ENCODE assay signal across 14 cellular contexts in genomic region chr16:12800751-12801308, GRCh38. TPM values are rescaled to one million over a fixed set of nuclear protein-coding genes. Genes with fewer than 3 reads are reported as not detected.
DNase-seq lines count a peak whose midpoint lies in the region; ATAC-seq lines count a peak whose summit lies in the region.
"Had no signal": no experiment of that assay in that cellular context is flagged by ENCODE, and none has a peak within 500 bp of the region (broad histone marks: within the 10 kb centered on the region; RNA-seq: fewer than 3 reads in every experiment).

No MANE protein-coding gene starts in this region.

- peak overlapping the region; percentile 98 for H3K4me3 Mint-ChIP-seq in T-helper 2 cell treated with Interferon-gamma antibody and Interleukin-4, amounts not matched to agents 5 μg/mL and 100 μg/mL, for 36 hours
- H3K4me3 Mint-ChIP-seq in activated T-helper 1 cell treated with anti-CD3 and anti-CD28 coated beads, Interleukin-12 subunit alpha, Interleukin-12 subunit beta, Interleukin-2, Interleukin-4 antibody, amounts not matched to agents 30 ng/mL and 10 ng/mL and 1 ng/mL, durations not matched to agents 14 hours and 24 hours and 36 hours: no peak overlapping the region
- no peak overlapping the region for H3K4me3 Mint-ChIP-seq in stimulated activated naive B cell treated with anti-CD40 and anti-IgM and Interleukin-4, amounts not matched to agents 10 μg/mL and 1 μg/mL and 100 μg/mL, for 72 hours

- no peaks in the 10 kb centered on the region for H3K9me3 ChIP-seq in right cardiac atrium (ENCODE audit: control insufficient read depth, low read length)

- H3K4me1 Mint-ChIP-seq in T-helper 2 cell treated with Interferon-gamma antibody and Interleukin-4, amounts not matched to agents 5 μg/mL and 100 μg/mL, for 36 hours (ENCODE audit: low read depth): peaks cover 28% of the 10 kb centered on the region
- H3K4me1 Mint-ChIP-seq in activated T-helper 1 cell treated with anti-CD3 and anti-CD28 coated beads, Interleukin-12 subunit alpha, Interleukin-12 subunit beta, Interleukin-2, Interleukin-4 antibody, amounts not matched to agents 30 ng/mL and 10 ng/mL and 1 ng/mL, durations not matched to agents 14 hours and 24 hours and 36 hours (ENCODE audit: low read depth): peaks cover 26% of the 10 kb centered on the region
- peaks cover 25 to 51% of the 10 kb centered on the region in 2 donors for H3K4me1 Mint-ChIP-seq in stimulated activated naive B cell treated with anti-CD40 and anti-IgM and Interleukin-4, amounts not matched to agents 10 μg/mL and 1 μg/mL and 100 μg/mL, for 72 hours

- intact Hi-C loops in activated T-helper 1 cell treated with anti-CD3 and anti-CD28 coated beads, Interleukin-12 subunit alpha, Interleukin-12 subunit beta, Interleukin-2, Interleukin-4 antibody, amounts not matched to agents 30 ng/mL and 10 ng/mL and 1 ng/mL, durations not matched to agents 14 hours and 24 hours and 36 hours (cut with micrococcal nuclease): loop anchor here (5.0 kb wide), 2 partner anchors 344 to 1059 kb away; partner anchors contain the start of gene TXNDC11
- intact Hi-C loops in right cardiac atrium (cut with DNase I): loop anchor here in 1 of 4 donors (10.0 kb wide), 1 partner anchor 456 kb away; no protein-coding TSS in a partner anchor

- no peaks in the 10 kb centered on the region for H3K9me3 Mint-ChIP-seq in T-helper 2 cell treated with Interferon-gamma antibody and Interleukin-4, amounts not matched to agents 5 μg/mL and 100 μg/mL, for 36 hours
- H3K9me3 Mint-ChIP-seq in activated T-helper 1 cell treated with anti-CD3 and anti-CD28 coated beads, Interleukin-12 subunit alpha, Interleukin-12 subunit beta, Interleukin-2, Interleukin-4 antibody, amounts not matched to agents 30 ng/mL and 10 ng/mL and 1 ng/mL, durations not matched to agents 14 hours and 24 hours and 36 hours: no peaks in the 10 kb centered on the region
- no peaks in the 10 kb centered on the region for H3K9me3 Mint-ChIP-seq in stimulated activated naive B cell treated with anti-CD40 and anti-IgM and Interleukin-4, amounts not matched to agents 10 μg/mL and 1 μg/mL and 100 μg/mL, for 72 hours

- no peak overlapping the region for H3K4me3 ChIP-seq in right cardiac atrium (ENCODE audit: low read length)

- no peak for DNase-seq in T-helper 2 cell treated with Interferon-gamma antibody and Interleukin-4, amounts not matched to agents 5 μg/mL and 100 μg/mL, for 36 hours (ENCODE audit: low spot score)
- DNase-seq in T-helper 2 cell: no peak
- no peak for DNase-seq in activated T-helper 1 cell treated with anti-CD3 and anti-CD28 coated beads, Interleukin-12 subunit alpha, Interleukin-12 subunit beta, Interleukin-2, Interleukin-4 antibody, amounts not matched to agents 30 ng/mL and 10 ng/mL and 1 ng/mL, durations not matched to agents 14 hours and 24 hours and 36 hours (ENCODE audit: low spot score)
- DNase-seq in iris pigment epithelial cell (ENCODE audit: low read depth): peak; percentile 18
- DNase-seq in stimulated activated naive B cell treated with anti-CD40 and anti-IgM and Interleukin-4, amounts not matched to agents 10 μg/mL and 1 μg/mL and 100 μg/mL, for 72 hours: no peak
- DNase-seq in DMS79 treated with DMSO at 0.1 percent for 48 hours (lab: John Stamatoyannopoulos, UW): no peak
- no peak for DNase-seq in right cardiac atrium
- DNase-seq: 8988T, NCI-H1930, NCI-H526 had no signal

- H3K27me3 Mint-ChIP-seq in T-helper 2 cell treated with Interferon-gamma antibody and Interleukin-4, amounts not matched to agents 5 μg/mL and 100 μg/mL, for 36 hours (ENCODE audit: low read depth): no peaks in the 10 kb centered on the region
- no peaks in the 10 kb centered on the region for H3K27me3 Mint-ChIP-seq in activated T-helper 1 cell treated with anti-CD3 and anti-CD28 coated beads, Interleukin-12 subunit alpha, Interleukin-12 subunit beta, Interleukin-2, Interleukin-4 antibody, amounts not matched to agents 30 ng/mL and 10 ng/mL and 1 ng/mL, durations not matched to agents 14 hours and 24 hours and 36 hours (ENCODE audit: insufficient read depth)
- peaks cover 0 to 6% of the 10 kb centered on the region in 2 donors for H3K27me3 Mint-ChIP-seq in stimulated activated naive B cell treated with anti-CD40 and anti-IgM and Interleukin-4, amounts not matched to agents 10 μg/mL and 1 μg/mL and 100 μg/mL, for 72 hours
- H3K27me3 Mint-ChIP-seq: CD4-positive, CD25-positive, alpha-beta regulatory T cell; progenitor cell of endocrine pancreas had no signal

- no peak overlapping the region for H3K27ac ChIP-seq in right cardiac atrium (ENCODE audit: low read length)

- no peaks in the 10 kb centered on the region for H3K27me3 ChIP-seq in right cardiac atrium (ENCODE audit: control insufficient read depth, insufficient read depth)

- 46% methylated on average over 6 of the region's 6 CpGs for WGBS in right cardiac atrium

- no peak for ATAC-seq in stimulated activated naive B cell treated with anti-CD40 and anti-IgM and Interleukin-4, amounts not matched to agents 10 μg/mL and 1 μg/mL and 100 μg/mL, for 72 hours (replicated peaks)
- no peak for ATAC-seq in GM21447 (IDR thresholded peaks at IDR 0.05; ENCODE audit: unreplicated experiment)
- no peak for ATAC-seq in right cardiac atrium
- ATAC-seq: HCT116 had no signal

- H3K4me1 ChIP-seq in right cardiac atrium (ENCODE audit: control insufficient read depth, insufficient read depth, low read length): no peaks in the 10 kb centered on the region

- H3K36me3 Mint-ChIP-seq in T-helper 2 cell treated with Interferon-gamma antibody and Interleukin-4, amounts not matched to agents 5 μg/mL and 100 μg/mL, for 36 hours (ENCODE audit: low read depth): peaks cover 14% of the 10 kb centered on the region
- peaks cover 4% of the 10 kb centered on the region for H3K36me3 Mint-ChIP-seq in activated T-helper 1 cell treated with anti-CD3 and anti-CD28 coated beads, Interleukin-12 subunit alpha, Interleukin-12 subunit beta, Interleukin-2, Interleukin-4 antibody, amounts not matched to agents 30 ng/mL and 10 ng/mL and 1 ng/mL, durations not matched to agents 14 hours and 24 hours and 36 hours (ENCODE audit: low read depth)
- peaks cover 15 to 16% of the 10 kb centered on the region in 2 donors for H3K36me3 Mint-ChIP-seq in stimulated activated naive B cell treated with anti-CD40 and anti-IgM and Interleukin-4, amounts not matched to agents 10 μg/mL and 1 μg/mL and 100 μg/mL, for 72 hours

- H3K27ac Mint-ChIP-seq in T-helper 2 cell treated with Interferon-gamma antibody and Interleukin-4, amounts not matched to agents 5 μg/mL and 100 μg/mL, for 36 hours: no peak overlapping the region
- peak overlapping the region; percentile 55 for H3K27ac Mint-ChIP-seq in activated T-helper 1 cell treated with anti-CD3 and anti-CD28 coated beads, Interleukin-12 subunit alpha, Interleukin-12 subunit beta, Interleukin-2, Interleukin-4 antibody, amounts not matched to agents 30 ng/mL and 10 ng/mL and 1 ng/mL, durations not matched to agents 14 hours and 24 hours and 36 hours
- peak overlapping the region; percentile 73 for H3K27ac Mint-ChIP-seq in stimulated activated naive B cell treated with anti-CD40 and anti-IgM and Interleukin-4, amounts not matched to agents 10 μg/mL and 1 μg/mL and 100 μg/mL, for 72 hours
- H3K27ac Mint-ChIP-seq: progenitor cell of endocrine pancreas had no signal

RNA-seq across cellular contexts. Expression of gene CPPED1, which starts 2.9 kb away (rescaled TPM):
- total RNA-seq in activated T-helper 1 cell treated with anti-CD3 and anti-CD28 coated beads, Interleukin-12 subunit alpha, Interleukin-12 subunit beta, Interleukin-2, Interleukin-4 antibody, amounts not matched to agents 30 ng/mL and 10 ng/mL and 1 ng/mL, durations not matched to agents 14 hours and 24 hours and 36 hours: 5.0 and 5.4 TPM in 2 replicates
- total RNA-seq in right cardiac atrium: 10 to 100 TPM in 3 of 4 donors, 1 to 10 TPM in 1; 8.4 to 13.0 (median 12.0) TPM
- polyA plus RNA-seq in right cardiac atrium: 6.5 TPM
